ENCODE assay signal across 26 cellular contexts in genomic region chr7:54215424-54215823, GRCh38.
DNase-seq lines count a peak whose midpoint lies in the region; ATAC-seq, FAIRE-seq and TF ChIP-seq lines count a peak whose summit lies in the region.
"Had no signal": no experiment of that assay in that cellular context is flagged by ENCODE, and none has a peak within 500 bp of the region (broad histone marks: within the 10 kb centered on the region; RNA-seq: fewer than 3 reads in every experiment).

No MANE protein-coding gene starts in this region.

- H3K4me3 ChIP-seq in PC-9 (no peak overlapping the region), left lung (no peak overlapping the region)
- H3K4me3 ChIP-seq: A549; BLaER1 treated with 17β-estradiol and CSF1 and Interleukin-3, amounts not matched to agents 10 nM and 100 nM; GM12878 had no signal

- H3K27me3 Mint-ChIP-seq in progenitor cell of endocrine pancreas = no peaks in the 10 kb centered on the region
- H3K27me3 Mint-ChIP-seq: CD4-positive, alpha-beta T cell; CD8-positive, alpha-beta memory T cell had no signal

- H4K20me1 ChIP-seq in PC-9 (ENCODE audit: insufficient read depth) = no peaks in the 10 kb centered on the region
- H4K20me1 ChIP-seq: BLaER1 treated with 17β-estradiol and CSF1 and Interleukin-3, amounts not matched to agents 10 nM and 100 nM had no signal

- no TSS peak for BruUV-seq in PC-9 (replicated peaks; lab: Mats Ljungman, UMichigan)

- H3K9me3 Mint-ChIP-seq in progenitor cell of endocrine pancreas (ENCODE audit: low read depth) = peaks cover 51% of the 10 kb centered on the region

- FAIRE-seq in A204.1 (lab: Jason Lieb, UNC) = peak; percentile 41
- FAIRE-seq in frontal cortex (lab: Jason Lieb, UNC) = peak; percentile 78
- FAIRE-seq: A549, D721Med, GM12878, GM18507 had no signal

- H3F3A ChIP-seq in PC-9 (ENCODE audit: insufficient read depth, low read depth) = no peaks in the 10 kb centered on the region

- intact Hi-C loops in PC-9 (cut with micrococcal nuclease; ENCODE audit: unreplicated experiment) (no loop called here), left lung (cut with DNase I) (no loop called here)

- no peak overlapping the region for H3K27ac Mint-ChIP-seq in progenitor cell of endocrine pancreas
- H3K27ac Mint-ChIP-seq: CD14-positive monocyte; CD4-positive, alpha-beta T cell; CD8-positive, alpha-beta memory T cell had no signal

- no peak overlapping the region for H3K27ac ChIP-seq in PC-9
- no peak overlapping the region for H3K27ac ChIP-seq in left lung
- H3K27ac ChIP-seq: 22Rv1; A549; BLaER1 treated with 17β-estradiol and CSF1 and Interleukin-3, amounts not matched to agents 10 nM and 100 nM had no signal

- H3K4me1 ChIP-seq in PC-9 (replicated peaks; ENCODE audit: insufficient read depth) = no peaks in the 10 kb centered on the region
- no peaks in the 10 kb centered on the region for H3K4me1 ChIP-seq in left lung
- H3K4me1 ChIP-seq: A549; BE2C; BLaER1 treated with 17β-estradiol and CSF1 and Interleukin-3, amounts not matched to agents 10 nM and 100 nM had no signal

- TF ChIP-seq CTCF in PC-9 (conservative IDR thresholded peaks at IDR 0.05) (peak; percentile 58), progenitor cell of endocrine pancreas (IDR thresholded peaks at IDR 0.05; ENCODE audit: unreplicated experiment) (peak; percentile 16), left lung (IDR thresholded peaks at IDR 0.05) (no peak)

- no peak overlapping the region for H3K4me3 Mint-ChIP-seq in progenitor cell of endocrine pancreas (ENCODE audit: low read depth)
- H3K4me3 Mint-ChIP-seq: CD14-positive monocyte; CD4-positive, alpha-beta T cell; CD8-positive, alpha-beta memory T cell had no signal

- CTCF ChIA-PET in PC-9 (lab: Charles Lee) = no interaction called here

- no peaks in the 10 kb centered on the region; the same call in 1 of the 2 replicates for H3K27me3 ChIP-seq in PC-9 (ENCODE audit: insufficient read depth, low read depth)
- no peaks in the 10 kb centered on the region for H3K27me3 ChIP-seq in left lung
- H3K27me3 ChIP-seq: BE2C; BLaER1 treated with 17β-estradiol and CSF1 and Interleukin-3, amounts not matched to agents 10 nM and 100 nM had no signal

- H3K36me3 ChIP-seq in PC-9 (ENCODE audit: low read depth) (no peaks in the 10 kb centered on the region), left lung (no peaks in the 10 kb centered on the region)
- H3K36me3 ChIP-seq: BE2C; BLaER1 treated with 17β-estradiol and CSF1 and Interleukin-3, amounts not matched to agents 10 nM and 100 nM had no signal

- ATAC-seq in HG03565 (IDR thresholded peaks at IDR 0.05; ENCODE audit: unreplicated experiment) (no peak), left lung (no peak)
- ATAC-seq: A549, GM12878 had no signal

- POLR2A ChIA-PET in PC-9 (lab: Charles Lee; ENCODE audit: unreplicated experiment) = no interaction called here

- no peaks in the 10 kb centered on the region for H3K36me3 Mint-ChIP-seq in progenitor cell of endocrine pancreas (ENCODE audit: insufficient read depth)
- H3K36me3 Mint-ChIP-seq: CD14-positive monocyte; CD8-positive, alpha-beta memory T cell had no signal

- no peak overlapping the region for H3K4me2 ChIP-seq in PC-9
- H3K4me2 ChIP-seq: A549; BLaER1 treated with 17β-estradiol and CSF1 and Interleukin-3, amounts not matched to agents 10 nM and 100 nM had no signal

- no peaks in the 10 kb centered on the region for H3K79me2 ChIP-seq in PC-9 (ENCODE audit: low read depth)

- DNase-seq in PC-9 (no peak), frontal cortex (ENCODE audit: low spot score in 2 of 2) (no peak), progenitor cell of endocrine pancreas (ENCODE audit: low spot score, unreplicated experiment) (no peak), activated gamma-delta T cell (lab: John Stamatoyannopoulos, UW) (no peak), NK-92 (lab: John Stamatoyannopoulos, UW; ENCODE audit: unreplicated experiment) (no peak), left lung (no peak)
- DNase-seq: ACHN; AML-193; BE2C; CD4-positive, alpha-beta T cell; CD8-positive, alpha-beta memory T cell; DMS 273 treated with DMSO at 0.1 percent for 48 hours; DMS79; EL; GDM1; GOT3; HCEC 1CT had no signal

- H3K4me1 Mint-ChIP-seq in progenitor cell of endocrine pancreas (ENCODE audit: low read depth) = no peaks in the 10 kb centered on the region
- H3K4me1 Mint-ChIP-seq: CD14-positive monocyte; CD8-positive, alpha-beta memory T cell had no signal

- no peak overlapping the region for H2AFZ ChIP-seq in PC-9

- no peaks in the 10 kb centered on the region for H3K9me2 ChIP-seq in PC-9 (ENCODE audit: insufficient read depth)

- H3K9me3 ChIP-seq in PC-9 (ENCODE audit: insufficient read depth, low read depth) = peaks cover 4% of the 10 kb centered on the region; the same call in 1 of the 2 replicates
- peaks cover 0 to 67% of the 10 kb centered on the region in 2 donors for H3K9me3 ChIP-seq in left lung
- H3K9me3 ChIP-seq: A549, BE2C had no signal

Comparison
In these comparisons a context has a peak if more than half of its experiments do, and no peak if none do; other contexts are left out.
1. CTCF ChIP-seq: peak in PC-9 (single experiment) and progenitor cell of endocrine pancreas (single experiment); none in left lung (0 of 2).